8 cellular contexts compared by ENCODE assay signal in the genomic region with DNA sequence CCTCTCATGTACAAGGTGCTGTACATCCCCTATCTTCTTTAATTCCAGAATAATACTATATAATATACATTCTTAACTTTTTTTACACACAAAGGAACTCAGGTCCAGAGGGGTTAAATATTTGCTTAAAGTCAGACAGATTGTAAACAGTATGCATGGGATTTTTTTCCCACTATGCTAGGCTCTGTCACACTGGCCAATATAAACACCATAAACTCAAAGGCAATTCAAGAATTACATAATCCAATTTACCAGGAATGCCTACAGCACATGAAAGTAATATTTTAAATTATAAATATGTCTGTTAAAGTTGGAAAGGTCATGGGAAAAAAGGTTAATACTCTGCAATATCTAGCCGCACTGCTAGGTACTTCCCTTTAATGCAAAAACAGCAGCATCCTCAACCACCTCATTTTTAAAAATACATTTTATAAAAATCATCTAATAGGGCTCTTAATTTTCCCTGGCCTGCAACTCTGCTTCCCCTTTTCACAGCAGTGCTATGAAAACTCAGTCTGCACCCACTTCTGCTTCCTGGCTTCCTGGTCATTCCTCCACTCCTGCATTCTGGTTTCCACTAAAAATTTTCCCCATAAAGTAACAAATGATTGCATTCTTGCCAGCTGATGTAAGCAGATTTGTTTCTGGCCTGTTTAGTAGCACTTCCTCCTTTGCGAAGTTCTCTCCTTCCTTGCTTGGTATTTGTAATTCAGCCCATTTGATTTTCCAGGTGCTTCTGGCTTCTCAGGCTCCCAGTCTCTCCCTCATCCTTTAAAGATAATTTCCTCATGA.
DNase-seq lines count a peak whose midpoint lies in the region; ATAC-seq, FAIRE-seq and TF ChIP-seq lines count a peak whose summit lies in the region.
"Had no signal": no experiment of that assay in that cellular context is flagged by ENCODE, and none has a peak within 500 bp of the region (broad histone marks: within the 10 kb centered on the region; RNA-seq: fewer than 3 reads in every experiment).

No MANE protein-coding gene starts in this region.

- peaks cover 1% of the 10 kb centered on the region for H3K4me1 Mint-ChIP-seq in progenitor cell of endocrine pancreas (ENCODE audit: low read depth)
- H3K4me1 Mint-ChIP-seq: natural killer cell had no signal

- no peaks in the 10 kb centered on the region for H3K27me3 ChIP-seq in kidney epithelial cell (ENCODE audit: control insufficient read depth, insufficient read depth, low read length)
- H3K27me3 ChIP-seq in thoracic aorta (replicated peaks; ENCODE audit: insufficient read depth): no peaks in the 10 kb centered on the region

- H3K9me3 ChIP-seq in thoracic aorta: no peaks in the 10 kb centered on the region

- H3K27ac ChIP-seq in VCaP: peak overlapping the region; percentile 23
- H3K27ac ChIP-seq in thoracic aorta: peak overlapping the region in 1 of 2 donors; percentile 51

- H3K4me3 Mint-ChIP-seq in progenitor cell of endocrine pancreas (ENCODE audit: low read depth): no peak overlapping the region
- H3K4me3 Mint-ChIP-seq: natural killer cell had no signal

- peaks cover 6% of the 10 kb centered on the region for H3K36me3 Mint-ChIP-seq in progenitor cell of endocrine pancreas (ENCODE audit: insufficient read depth)

- peaks cover 6% of the 10 kb centered on the region for H3K9me3 Mint-ChIP-seq in progenitor cell of endocrine pancreas (ENCODE audit: low read depth)

- H3K4me1 ChIP-seq in thoracic aorta (ENCODE audit: control insufficient read depth in 1 of 2, low read depth in 2 of 2): peaks cover 15 to 22% of the 10 kb centered on the region in 2 donors

- TF ChIP-seq CTCF in VCaP (conservative IDR thresholded peaks at IDR 0.05) (no peak), kidney epithelial cell (IDR thresholded peaks at IDR 0.05; ENCODE audit: insufficient read depth, low read length, poor library complexity, severe bottlenecking) (no peak), thoracic aorta (IDR thresholded peaks at IDR 0.05) (no peak), progenitor cell of endocrine pancreas (IDR thresholded peaks at IDR 0.05; ENCODE audit: unreplicated experiment) (no peak)

- ATAC-seq in thoracic aorta (ENCODE audit: insufficient number of reproducible peaks, low FRiP score, low read depth) (peak; percentile 42), HG02973 (IDR thresholded peaks at IDR 0.05; ENCODE audit: unreplicated experiment) (no peak)
- ATAC-seq: natural killer cell had no signal

- no peaks in the 10 kb centered on the region for H3K36me3 ChIP-seq in kidney epithelial cell (ENCODE audit: control insufficient read depth, insufficient read depth, low read length)
- H3K36me3 ChIP-seq in thoracic aorta: peaks cover 2% of the 10 kb centered on the region

- DNase-seq in HTR-8/SVneo (ENCODE audit: insufficient read length, low spot score): no peak
- peak; percentile 19 for DNase-seq in kidney epithelial cell (ENCODE audit: low read depth)
- DNase-seq in thoracic aorta (ENCODE audit: low spot score): no peak
- DNase-seq in NCI-H1048 (lab: John Stamatoyannopoulos, UW): no peak
- DNase-seq in progenitor cell of endocrine pancreas (ENCODE audit: low spot score, unreplicated experiment): no peak
- DNase-seq: natural killer cell had no signal

- H3K4me3 ChIP-seq in kidney epithelial cell (ENCODE audit: low read depth, low read length) (no peak overlapping the region), thoracic aorta (no peak overlapping the region)

- H3K27me3 Mint-ChIP-seq in progenitor cell of endocrine pancreas: no peaks in the 10 kb centered on the region

- no peak overlapping the region for H3K27ac Mint-ChIP-seq in progenitor cell of endocrine pancreas
- H3K27ac Mint-ChIP-seq: natural killer cell had no signal

- peak; percentile 4 for FAIRE-seq in HTR-8/SVneo (lab: Jason Lieb, UNC)
